19 cellular contexts compared by ENCODE assay signal in genomic region chr18:26327062-26327461, GRCh38.
"Had no signal": no experiment of that assay in that cellular context is flagged by ENCODE, and none has a peak within 500 bp of the region (broad histone marks: within the 10 kb centered on the region; RNA-seq: fewer than 3 reads in every experiment).

No MANE protein-coding gene starts in this region.

- H3K4me3 Mint-ChIP-seq: activated CD4-positive, alpha-beta memory T cell treated with anti-CD3 and anti-CD28 coated beads for 36 hours; dendritic cell treated with granulocyte-macrophage colony-stimulating factor and Interleukin-4, amounts not matched to agents 40 ng/mL and 50 ng/mL, for 4 days; effector memory CD8-positive, alpha-beta T cell; natural killer cell; stimulated activated memory B cell treated with anti-CD40 and anti-IgM and Interleukin-4, amounts not matched to agents 10 μg/mL and 1 μg/mL and 100 μg/mL, for 72 hours; T-helper 17 cell had no signal

- H3K27ac ChIP-seq: right lobe of liver, spleen, tibial artery, uterus had no signal

- DNase-seq: activated CD4-positive, alpha-beta memory T cell treated with anti-CD3 and anti-CD28 coated beads for 36 hours; activated CD4-positive, alpha-beta T cell treated with anti-CD3 and anti-CD28 coated beads for 1 hour; activated CD8-positive, alpha-beta memory T cell treated with anti-CD3 and anti-CD28 coated beads, Interleukin-2, amount 50 U/mL, for 48 hours; activated naive CD4-positive, alpha-beta T cell treated with Interleukin-2 at 50 U/mL for 16 hours; cerebellar nuclear complex; effector memory CD8-positive, alpha-beta T cell; erythroblast; glutamatergic neuron; left colon; natural killer cell; nucleus accumbens; right lobe of liver; spleen; stimulated activated CD4-positive, alpha-beta T cell treated with anti-CD3 and anti-CD28 coated beads, Interleukin-1b, Interleukin-23, amount 100 ng/mL, for 48 hours; T-helper 17 cell; tibial artery; uterus had no signal

- H3K27ac Mint-ChIP-seq: activated CD4-positive, alpha-beta memory T cell treated with anti-CD3 and anti-CD28 coated beads for 36 hours; dendritic cell treated with granulocyte-macrophage colony-stimulating factor and Interleukin-4, amounts not matched to agents 40 ng/mL and 50 ng/mL, for 4 days; effector memory CD8-positive, alpha-beta T cell; natural killer cell; stimulated activated memory B cell treated with anti-CD40 and anti-IgM and Interleukin-4, amounts not matched to agents 10 μg/mL and 1 μg/mL and 100 μg/mL, for 72 hours; T-helper 17 cell had no signal

- H3K36me3 ChIP-seq: right lobe of liver, uterus had no signal

- H3K9me3 ChIP-seq: right lobe of liver, spleen, tibial artery, uterus had no signal

- H3K36me3 Mint-ChIP-seq: natural killer cell had no signal

- H3K4me1 Mint-ChIP-seq: natural killer cell; stimulated activated memory B cell treated with anti-CD40 and anti-IgM and Interleukin-4, amounts not matched to agents 10 μg/mL and 1 μg/mL and 100 μg/mL, for 72 hours; T-helper 17 cell had no signal

- H3K9me3 Mint-ChIP-seq: activated CD4-positive, alpha-beta memory T cell treated with anti-CD3 and anti-CD28 coated beads for 36 hours; dendritic cell treated with granulocyte-macrophage colony-stimulating factor and Interleukin-4, amounts not matched to agents 40 ng/mL and 50 ng/mL, for 4 days; effector memory CD8-positive, alpha-beta T cell; stimulated activated memory B cell treated with anti-CD40 and anti-IgM and Interleukin-4, amounts not matched to agents 10 μg/mL and 1 μg/mL and 100 μg/mL, for 72 hours had no signal

- H3K4me1 ChIP-seq: right lobe of liver, spleen, tibial artery, uterus had no signal

- H3K27me3 ChIP-seq: right lobe of liver, spleen, tibial artery, uterus had no signal

- H3K27me3 Mint-ChIP-seq: activated CD4-positive, alpha-beta memory T cell treated with anti-CD3 and anti-CD28 coated beads for 36 hours; dendritic cell treated with granulocyte-macrophage colony-stimulating factor and Interleukin-4, amounts not matched to agents 40 ng/mL and 50 ng/mL, for 4 days; effector memory CD8-positive, alpha-beta T cell; stimulated activated memory B cell treated with anti-CD40 and anti-IgM and Interleukin-4, amounts not matched to agents 10 μg/mL and 1 μg/mL and 100 μg/mL, for 72 hours; T-helper 17 cell had no signal

- H3K4me3 ChIP-seq: right lobe of liver, spleen, tibial artery, uterus had no signal

- ATAC-seq: effector memory CD8-positive, alpha-beta T cell; left colon; natural killer cell; right lobe of liver; stimulated activated memory B cell treated with anti-CD40 and anti-IgM and Interleukin-4, amounts not matched to agents 10 μg/mL and 1 μg/mL and 100 μg/mL, for 72 hours; T-helper 17 cell had no signal
